In the genomic region with DNA sequence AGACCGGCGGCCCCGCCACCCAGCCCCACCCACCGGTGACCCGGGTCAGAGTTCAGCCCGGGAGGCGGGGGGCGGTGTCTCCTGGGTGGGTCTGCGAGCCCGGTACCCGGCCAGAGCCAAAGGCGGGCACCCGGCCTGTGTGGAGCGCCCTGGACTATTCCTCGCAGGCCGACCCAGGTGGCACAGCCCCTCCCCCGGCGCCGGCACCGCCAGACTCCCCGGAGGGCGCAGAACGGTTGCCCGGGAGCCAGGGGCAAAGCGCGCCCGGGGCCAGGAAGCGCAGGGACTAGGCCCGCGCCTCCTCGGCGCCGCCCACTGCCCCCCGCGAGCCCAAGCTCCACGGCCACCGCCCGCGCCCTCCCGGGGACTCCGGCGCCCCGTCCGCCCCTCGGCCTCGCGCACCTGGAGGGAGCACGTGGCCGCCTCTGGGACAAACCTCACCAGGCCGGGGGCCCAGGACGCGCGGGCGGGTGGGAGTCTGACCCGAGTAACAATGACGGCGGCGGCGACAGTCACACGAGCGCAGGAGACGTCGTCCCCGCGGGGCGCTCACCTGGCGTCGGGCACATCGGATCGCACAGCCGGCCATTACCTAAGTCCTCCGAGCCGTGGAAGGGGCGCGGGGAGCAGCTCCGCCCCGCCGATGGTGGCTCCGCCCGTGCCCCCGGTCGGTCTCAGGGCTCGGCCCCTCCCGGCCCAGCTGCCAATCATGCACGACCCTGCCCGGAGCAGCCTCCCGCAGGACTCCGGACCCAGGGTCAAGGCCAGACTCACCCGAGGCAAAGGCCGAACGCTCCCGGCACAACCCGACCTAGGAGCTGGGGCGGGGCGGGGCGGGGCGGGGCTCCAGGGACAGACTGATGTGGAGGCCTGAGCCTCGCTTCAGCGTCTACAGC, we compare ENCODE assay signal across 10 cellular contexts. TPM values are rescaled to one million over a fixed set of nuclear protein-coding genes. Genes with fewer than 3 reads are reported as not detected.
DNase-seq lines count a peak whose midpoint lies in the region; ATAC-seq, FAIRE-seq and TF ChIP-seq lines count a peak whose summit lies in the region.
"Had no signal": no experiment of that assay in that cellular context is flagged by ENCODE, and none has a peak within 500 bp of the region (broad histone marks: within the 10 kb centered on the region; RNA-seq: fewer than 3 reads in every experiment).

No MANE protein-coding gene starts in this region.

- peaks cover 31% of the 10 kb centered on the region for H3K27me3 Mint-ChIP-seq in GM23338 (ENCODE audit: insufficient read depth, low read depth, poor library complexity)
- H3K27me3 Mint-ChIP-seq in naive thymus-derived CD4-positive, alpha-beta T cell: peaks cover 4 to 23% (median 17%) of the 10 kb centered on the region in 5 donors

- WGBS in K562 (ENCODE audit: insufficient coverage, low coverage, missing lambda C conversion rate): 89% methylated on average over 7 of the region's 99 CpGs

- no peaks in the 10 kb centered on the region for H3K9me2 ChIP-seq in GM23338 (ENCODE audit: insufficient read depth)

- intact Hi-C loops in K562 (cut with micrococcal nuclease): no loop called here
- intact Hi-C loops in naive thymus-derived CD4-positive, alpha-beta T cell (cut with micrococcal nuclease): no loop called here

- H3K27ac Mint-ChIP-seq in GM23338: no peak overlapping the region
- no peak overlapping the region for H3K27ac Mint-ChIP-seq in naive thymus-derived CD4-positive, alpha-beta T cell
- H3K27ac Mint-ChIP-seq: activated naive CD8-positive, alpha-beta T cell treated with anti-CD3 and anti-CD28 coated beads for 36 hours had no signal

- TF ChIP-seq EP300 in K562 (IDR thresholded peaks at IDR 0.05; ENCODE audit: low read length): no peak

- CTCF ChIA-PET in K562 (lab: Yijun Ruan, JAX; ENCODE audit: low intra/inter-chr PET ratio): no interaction called here
- CTCF ChIA-PET in naive thymus-derived CD4-positive, alpha-beta T cell (lab: Charles Lee): interaction anchor here (0.6 kb wide), 1 partner anchor 23 kb away, joined by 3 read pairs; no protein-coding TSS in a partner anchor

- DNase-seq in GM23338 (ENCODE audit: low spot score): peak; percentile 91
- DNase-seq in K562 (ENCODE audit: extremely low read depth in 1 of 4, low spot score in 3 of 4): peak in 1 of 4 experiments; percentile 24
- peak; percentile 91 for DNase-seq in islet precursor cell
- DNase-seq in activated gamma-delta T cell (lab: John Stamatoyannopoulos, UW): no peak
- no peak for DNase-seq in naive thymus-derived CD4-positive, alpha-beta T cell
- DNase-seq in omental fat pad (ENCODE audit: low spot score): no peak
- DNase-seq: activated naive CD8-positive, alpha-beta T cell treated with anti-CD3 and anti-CD28 coated beads for 36 hours; stimulated activated CD4-positive, alpha-beta T cell treated with anti-CD3 and anti-CD28 coated beads, Interleukin-2, amount 100 ng/mL, for 24 hours had no signal

- no peaks in the 10 kb centered on the region for H3K9me3 Mint-ChIP-seq in GM23338
- H3K9me3 Mint-ChIP-seq in naive thymus-derived CD4-positive, alpha-beta T cell: no peaks in the 10 kb centered on the region
- H3K9me3 Mint-ChIP-seq: activated naive CD8-positive, alpha-beta T cell treated with anti-CD3 and anti-CD28 coated beads for 36 hours had no signal

- H3K9me1 ChIP-seq in K562 (ENCODE audit: control insufficient read depth, insufficient read depth, low read length): no peaks in the 10 kb centered on the region

- H3K9me3 ChIP-seq in K562 (replicated peaks; ENCODE audit: control insufficient read depth, insufficient read depth, low read depth, low read length): no peaks in the 10 kb centered on the region
- no peaks in the 10 kb centered on the region for H3K9me3 ChIP-seq in naive thymus-derived CD4-positive, alpha-beta T cell (ENCODE audit: control insufficient read depth in 2 of 3, low read length in 3 of 3)

- H3F3A ChIP-seq in GM23338 (replicated peaks; ENCODE audit: low read depth): no peaks in the 10 kb centered on the region; the same call in 1 of the 2 replicates

- H3K27me3 ChIP-seq in GM23338 (ENCODE audit: insufficient read depth) (no peaks in the 10 kb centered on the region), K562 (ENCODE audit: control insufficient read depth in 2 of 2, insufficient read depth in 2 of 2, low read length in 2 of 2) (no peaks in the 10 kb centered on the region)
- H3K27me3 ChIP-seq in naive thymus-derived CD4-positive, alpha-beta T cell (ENCODE audit: control insufficient read depth in 2 of 2, insufficient read depth in 2 of 2, low read length in 2 of 2): no peaks in the 10 kb centered on the region

- H3K4me1 ChIP-seq in GM23338 (ENCODE audit: insufficient read depth) (peaks cover 11% of the 10 kb centered on the region; the same call in 1 of the 2 replicates), K562 (replicated peaks in 1 of 2; ENCODE audit: control insufficient read depth in 2 of 2, insufficient read depth in 2 of 2, low read length in 2 of 2) (peaks cover 14 to 73% of the 10 kb centered on the region in 2 experiments; a peak in 3 of 5 replicates)
- no peaks in the 10 kb centered on the region for H3K4me1 ChIP-seq in naive thymus-derived CD4-positive, alpha-beta T cell (ENCODE audit: control insufficient read depth in 2 of 2, insufficient read depth in 2 of 2, low read length in 2 of 2)

- TF ChIP-seq CTCF in GM23338 (conservative IDR thresholded peaks at IDR 0.05; ENCODE audit: low read depth in 2 of 2): no peak
- no peak for TF ChIP-seq CTCF in K562 (IDR thresholded peaks at IDR 0.05 in 2 of 3, conservative IDR thresholded peaks at IDR 0.05 in 1 of 3; ENCODE audit: insufficient read depth in 2 of 3, low read depth in 1 of 3, low read length in 3 of 3)
- no peak for TF ChIP-seq CTCF in omental fat pad (IDR thresholded peaks at IDR 0.05)

- peak; percentile 76 for ATAC-seq in GM23338
- no peak for ATAC-seq in K562
- ATAC-seq in naive thymus-derived CD4-positive, alpha-beta T cell: no peak
- no peak for ATAC-seq in HG03135 (IDR thresholded peaks at IDR 0.05; ENCODE audit: unreplicated experiment)
- ATAC-seq in omental fat pad (ENCODE audit: low FRiP score): no peak

- no peak for FAIRE-seq in K562 (lab: Jason Lieb, UNC)

- in situ Hi-C loops in K562 (cut with MboI): no loop called here

- no peaks in the 10 kb centered on the region for H3K36me3 Mint-ChIP-seq in GM23338 (ENCODE audit: low read depth)
- H3K36me3 Mint-ChIP-seq in naive thymus-derived CD4-positive, alpha-beta T cell: no peaks in the 10 kb centered on the region
- H3K36me3 Mint-ChIP-seq: activated naive CD8-positive, alpha-beta T cell treated with anti-CD3 and anti-CD28 coated beads for 36 hours had no signal

- H3K4me2 ChIP-seq in GM23338: peak overlapping the region; percentile 76
- no peak overlapping the region for H3K4me2 ChIP-seq in K562 (ENCODE audit: insufficient read depth, low read length)

- H3K79me2 ChIP-seq in GM23338 (replicated peaks; ENCODE audit: insufficient read depth) (peaks cover 38% of the 10 kb centered on the region), K562 (ENCODE audit: control insufficient read depth, insufficient read depth, low read length) (peaks cover 52% of the 10 kb centered on the region)

- POLR2A ChIA-PET in K562 (lab: Yijun Ruan, JAX): interaction anchor here (0.8 to 1.1 kb wide), 2 partner anchors 12 to 20 kb away, joined by 3 to 4 read pairs; no protein-coding TSS in a partner anchor
- POLR2A ChIA-PET in naive thymus-derived CD4-positive, alpha-beta T cell (lab: Charles Lee): no interaction called here

- TF ChIP-seq RAD21 in K562 (CRISPR knock-in tag; conservative IDR thresholded peaks at IDR 0.05 in 1 of 2, IDR thresholded peaks at IDR 0.05 in 1 of 2): no peak

- H3K4me3 ChIP-seq in GM23338 (peak overlapping the region; percentile 60), K562 (no peak overlapping the region), skin epidermis (peak overlapping the region; percentile 11 to 38 (median 26))
- H3K4me3 ChIP-seq in naive thymus-derived CD4-positive, alpha-beta T cell (ENCODE audit: low read length): no peak overlapping the region

- no peak overlapping the region for H2AFZ ChIP-seq in GM23338
- H2AFZ ChIP-seq in K562 (ENCODE audit: low read depth, low read length): no peak overlapping the region

- no peak for TF ChIP-seq POLR2A in K562 (conservative IDR thresholded peaks at IDR 0.05)

- peaks cover 5% of the 10 kb centered on the region; the same call in 1 of the 2 replicates for H4K20me1 ChIP-seq in GM23338 (replicated peaks; ENCODE audit: insufficient read depth)
- no peaks in the 10 kb centered on the region for H4K20me1 ChIP-seq in K562 (replicated peaks; ENCODE audit: control insufficient read depth, insufficient read depth, low read length)

- no peak overlapping the region for H3K9ac ChIP-seq in K562 (ENCODE audit: insufficient read depth in 1 of 2, low read depth in 2 of 2, low read length in 2 of 2)

- H3K4me1 Mint-ChIP-seq in GM23338: peaks cover 9% of the 10 kb centered on the region
- peaks cover 0 to 6% (median 0%) of the 10 kb centered on the region in 7 donors for H3K4me1 Mint-ChIP-seq in naive thymus-derived CD4-positive, alpha-beta T cell

- H3K4me3 Mint-ChIP-seq in GM23338: peak overlapping the region; percentile 60; the same call in 2 of the 3 replicates
- H3K4me3 Mint-ChIP-seq in naive thymus-derived CD4-positive, alpha-beta T cell: peak overlapping the region in 1 of 10 donors; percentile 12
- H3K4me3 Mint-ChIP-seq: activated naive CD8-positive, alpha-beta T cell treated with anti-CD3 and anti-CD28 coated beads for 36 hours had no signal

- H3K36me3 ChIP-seq in GM23338 (ENCODE audit: insufficient read depth) (no peaks in the 10 kb centered on the region), K562 (ENCODE audit: control insufficient read depth, insufficient read depth, low read length) (no peaks in the 10 kb centered on the region; the same call in 2 of the 3 replicates)
- H3K36me3 ChIP-seq in naive thymus-derived CD4-positive, alpha-beta T cell (ENCODE audit: control insufficient read depth in 2 of 3, insufficient read depth in 3 of 3, low read length in 3 of 3): no peaks in the 10 kb centered on the region

- H3K27ac ChIP-seq in GM23338 (ENCODE audit: low read depth) (no peak overlapping the region), K562 (ENCODE audit: extremely low read depth, low read depth, low read length) (no peak overlapping the region), skin epidermis (peak overlapping the region in 18 of 21 experiments; percentile 7 to 99 (median 70))
- H3K27ac ChIP-seq in naive thymus-derived CD4-positive, alpha-beta T cell (ENCODE audit: low read depth, low read length): no peak overlapping the region

- BruUV-seq in K562 (replicated peaks; lab: Mats Ljungman, UMichigan): no TSS peak

RNA-seq across cellular contexts. Expression of gene PLXNB2, which starts 7.5 kb away (rescaled TPM):
- total RNA-seq in GM23338 (2014; rRNA removed; shearing (Covaris generic)): 66.3 and 70.4 TPM in 2 replicates
- 29.1 and 33.0 TPM in 2 replicates for polyA plus RNA-seq in GM23338 (2016; fragmentation: Nextera tagmentation; extraction: Ambion mirVana)
- total RNA-seq in K562 (2011; cell fraction: chromatin; rRNA removed; ENCODE audit: low replicate concordance): 72.8 and 193 TPM in 2 replicates
- total RNA-seq in K562 (2011; cell fraction: nucleolus; rRNA removed): 120 and 131 TPM in 2 replicates
- 71.3 and 73.4 TPM in 2 replicates for total RNA-seq in K562 (2011; cell fraction: nucleoplasm; rRNA removed)
- total RNA-seq in K562 (2014; rRNA removed): 16.9 and 22.7 TPM in 2 replicates
- total RNA-seq in K562 (2014; rRNA removed; fragmentation: Illumina TruSeq; extraction: Trizol): 3.2 and 4.8 TPM in 2 replicates
- 9.9 and 11.3 TPM in 2 replicates for total RNA-seq in K562 (2015; rRNA removed; fragmentation: Illumina TruSeq; extraction: Trizol)
- total RNA-seq in K562 (2021): 45.1 and 48.0 TPM in 2 replicates
- 17.4 and 26.1 TPM in 2 replicates for polyA plus RNA-seq in K562 (2011; rRNA removed)
- polyA plus RNA-seq in K562 (2011; cell fraction: cytosol; rRNA removed): 21.9 and 41.4 TPM in 2 replicates
- 101 and 150 TPM in 2 replicates for polyA plus RNA-seq in K562 (2011; cell fraction: nucleus; rRNA removed)
- 30.4 and 43.6 TPM in 2 replicates for polyA plus RNA-seq in K562 (2012)
- polyA plus RNA-seq in K562 (2014; fragmentation: Illumina TruSeq; extraction: Trizol): 13.6 and 22.0 TPM in 2 replicates
- under 1 TPM; 0.15 to 0.81 TPM for polyA plus RNA-seq in K562 (2014; fragmentation: Nextera tagmentation; extraction: Ambion mirVana)
- polyA plus RNA-seq in K562 (2014; rRNA removed): 20.7 and 24.6 TPM in 2 replicates
- polyA minus RNA-seq in K562 (2011; rRNA and poly(A)+ RNA removed): 14.1 and 21.8 TPM in 2 replicates
- 37.2 and 59.9 TPM in 2 replicates for polyA minus RNA-seq in K562 (2011; cell fraction: cytosol; rRNA and poly(A)+ RNA removed)
- 30.4 and 32.4 TPM in 2 replicates for polyA minus RNA-seq in K562 (2011; cell fraction: nucleus; rRNA and poly(A)+ RNA removed)
- total RNA-seq in naive thymus-derived CD4-positive, alpha-beta T cell: 100 to 1,000 TPM in 1 of 5 experiments, 10 to 100 TPM in 2, 1 to 10 TPM in 2; 2.9 to 138 (median 12.6) TPM
- under 1 TPM; 0.05 to 0.32 TPM for polyA plus RNA-seq in naive thymus-derived CD4-positive, alpha-beta T cell
- total RNA-seq in omental fat pad: 100 to 1,000 TPM in 3 of 4 donors, 10 to 100 TPM in 1; 91.4 to 130 (median 115) TPM

RNA-seq across cellular contexts. Expression of gene DENND6B, which starts 26.8 kb away (rescaled TPM):
- total RNA-seq in GM23338 (2014; rRNA removed; shearing (Covaris generic)): 1.3 TPM in 2 replicates
- polyA plus RNA-seq in GM23338 (2016; fragmentation: Nextera tagmentation; extraction: Ambion mirVana) (0.12 and 0.71 TPM in 2 replicates), K562 (2011; rRNA removed) (2.0 and 3.4 TPM in 2 replicates), K562 (2014; fragmentation: Illumina TruSeq; extraction: Trizol) (1.7 and 2.0 TPM in 2 replicates), K562 (2014; fragmentation: Nextera tagmentation; extraction: Ambion mirVana) (under 1 TPM; 0.07 to 0.31 TPM), K562 (2014; rRNA removed) (3.1 and 3.7 TPM in 2 replicates)
- total RNA-seq in K562 (2011; cell fraction: chromatin; rRNA removed; ENCODE audit: low replicate concordance): 6.5 and 21.7 TPM in 2 replicates
- total RNA-seq in K562 (2011; cell fraction: nucleolus; rRNA removed): 12.5 and 13.4 TPM in 2 replicates
- total RNA-seq in K562 (2011; cell fraction: nucleoplasm; rRNA removed): 8.5 and 9.8 TPM in 2 replicates
- total RNA-seq in K562 (2014; rRNA removed) (1.5 and 2.3 TPM in 2 replicates), K562 (2014; rRNA removed; fragmentation: Illumina TruSeq; extraction: Trizol) (0.26 and 0.29 TPM in 2 replicates), K562 (2015; rRNA removed; fragmentation: Illumina TruSeq; extraction: Trizol) (0.83 TPM in 2 replicates), K562 (2021) (3.1 and 3.2 TPM in 2 replicates), omental fat pad (1 to 10 TPM; 2.2 to 3.1 (median 2.7) TPM)
- 2.9 and 5.9 TPM in 2 replicates for polyA plus RNA-seq in K562 (2011; cell fraction: cytosol; rRNA removed)
- polyA plus RNA-seq in K562 (2011; cell fraction: nucleus; rRNA removed): 18.3 and 38.3 TPM in 2 replicates
- 2.7 and 5.8 TPM in 2 replicates for polyA plus RNA-seq in K562 (2012)
- 0.48 and 0.84 TPM in 2 replicates for polyA minus RNA-seq in K562 (2011; rRNA and poly(A)+ RNA removed)
- polyA minus RNA-seq in K562 (2011; cell fraction: cytosol; rRNA and poly(A)+ RNA removed): 1.8 and 3.2 TPM in 2 replicates
- polyA minus RNA-seq in K562 (2011; cell fraction: nucleus; rRNA and poly(A)+ RNA removed): 2.6 and 3.8 TPM in 2 replicates
- total RNA-seq in naive thymus-derived CD4-positive, alpha-beta T cell: 1 to 10 TPM; 2.1 to 4.0 (median 2.8) TPM
- polyA plus RNA-seq in naive thymus-derived CD4-positive, alpha-beta T cell: under 1 TPM; 0.19 to 0.61 TPM

RNA-seq across cellular contexts. Expression of gene MAPK11, which starts 29.8 kb away (rescaled TPM):
- total RNA-seq in GM23338 (2014; rRNA removed; shearing (Covaris generic)): 1.6 and 1.9 TPM in 2 replicates
- 0.34 and 0.78 TPM in 2 replicates for polyA plus RNA-seq in GM23338 (2016; fragmentation: Nextera tagmentation; extraction: Ambion mirVana)
- 6.0 and 15.3 TPM in 2 replicates for total RNA-seq in K562 (2011; cell fraction: chromatin; rRNA removed; ENCODE audit: low replicate concordance)
- total RNA-seq in K562 (2011; cell fraction: nucleolus; rRNA removed): 11.8 and 12.5 TPM in 2 replicates
- total RNA-seq in K562 (2011; cell fraction: nucleoplasm; rRNA removed): 6.0 and 6.7 TPM in 2 replicates
- total RNA-seq in K562 (2014; rRNA removed): 9.6 and 9.8 TPM in 2 replicates
- 1.9 and 2.5 TPM in 2 replicates for total RNA-seq in K562 (2014; rRNA removed; fragmentation: Illumina TruSeq; extraction: Trizol)
- total RNA-seq in K562 (2015; rRNA removed; fragmentation: Illumina TruSeq; extraction: Trizol): 5.3 and 5.8 TPM in 2 replicates
- 12.8 and 14.6 TPM in 2 replicates for total RNA-seq in K562 (2021)
- polyA plus RNA-seq in K562 (2011; rRNA removed): 5.1 and 7.0 TPM in 2 replicates
- polyA plus RNA-seq in K562 (2011; cell fraction: cytosol; rRNA removed): 5.6 and 12.8 TPM in 2 replicates
- polyA plus RNA-seq in K562 (2011; cell fraction: nucleus; rRNA removed): 39.5 and 60.0 TPM in 2 replicates
- 9.9 and 19.7 TPM in 2 replicates for polyA plus RNA-seq in K562 (2012)
- polyA plus RNA-seq in K562 (2014; fragmentation: Illumina TruSeq; extraction: Trizol): 5.7 and 7.0 TPM in 2 replicates
- under 1 TPM; 0.06 to 0.10 TPM for polyA plus RNA-seq in K562 (2014; fragmentation: Nextera tagmentation; extraction: Ambion mirVana)
- polyA plus RNA-seq in K562 (2014; rRNA removed): 10.6 and 11.5 TPM in 2 replicates
- polyA minus RNA-seq in K562 (2011; rRNA and poly(A)+ RNA removed): 1.4 and 3.6 TPM in 2 replicates
- polyA minus RNA-seq in K562 (2011; cell fraction: cytosol; rRNA and poly(A)+ RNA removed): 5.2 and 6.5 TPM in 2 replicates
- polyA minus RNA-seq in K562 (2011; cell fraction: nucleus; rRNA and poly(A)+ RNA removed): 6.1 and 6.3 TPM in 2 replicates
- 10 to 100 TPM in 1 of 5 experiments, 1 to 10 TPM in 4; 1.3 to 22.9 (median 4.5) TPM for total RNA-seq in naive thymus-derived CD4-positive, alpha-beta T cell
- under 1 TPM; 0.13 to 0.19 TPM for polyA plus RNA-seq in naive thymus-derived CD4-positive, alpha-beta T cell
- 10 to 100 TPM; 12.1 to 38.9 (median 20.4) TPM for total RNA-seq in omental fat pad

RNA-seq across cellular contexts. Expression of gene MAPK12, which starts 38.5 kb away (rescaled TPM):
- total RNA-seq in GM23338 (2014; rRNA removed; shearing (Covaris generic)): 20.4 and 26.1 TPM in 2 replicates
- polyA plus RNA-seq in GM23338 (2016; fragmentation: Nextera tagmentation; extraction: Ambion mirVana) (10.4 and 15.8 TPM in 2 replicates), K562 (2011; rRNA removed) (30.6 and 45.2 TPM in 2 replicates), K562 (2014; fragmentation: Illumina TruSeq; extraction: Trizol) (32.8 and 35.5 TPM in 2 replicates), K562 (2014; fragmentation: Nextera tagmentation; extraction: Ambion mirVana) (1 to 10 TPM in 1 of 2 experiments, under 1 TPM in 1; 0.79 to 4.0 TPM), K562 (2014; rRNA removed) (69.4 and 71.5 TPM in 2 replicates)
- total RNA-seq in K562 (2011; cell fraction: chromatin; rRNA removed; ENCODE audit: low replicate concordance): 112 and 304 TPM in 2 replicates
- total RNA-seq in K562 (2011; cell fraction: nucleolus; rRNA removed): 207 and 279 TPM in 2 replicates
- 136 and 144 TPM in 2 replicates for total RNA-seq in K562 (2011; cell fraction: nucleoplasm; rRNA removed)
- total RNA-seq in K562 (2014; rRNA removed) (45.2 and 45.5 TPM in 2 replicates), K562 (2014; rRNA removed; fragmentation: Illumina TruSeq; extraction: Trizol) (5.7 and 11.1 TPM in 2 replicates), K562 (2015; rRNA removed; fragmentation: Illumina TruSeq; extraction: Trizol) (32.9 and 33.8 TPM in 2 replicates), K562 (2021) (68.4 and 69.1 TPM in 2 replicates), omental fat pad (10 to 100 TPM in 3 of 4 donors, 1 to 10 TPM in 1; 7.9 to 31.1 (median 17.8) TPM)
- polyA plus RNA-seq in K562 (2011; cell fraction: cytosol; rRNA removed): 35.5 and 49.4 TPM in 2 replicates
- polyA plus RNA-seq in K562 (2011; cell fraction: nucleus; rRNA removed): 285 and 430 TPM in 2 replicates
- polyA plus RNA-seq in K562 (2012): 38.8 and 60.9 TPM in 2 replicates
- polyA minus RNA-seq in K562 (2011; rRNA and poly(A)+ RNA removed): 12.0 and 15.0 TPM in 2 replicates
- 18.3 and 22.3 TPM in 2 replicates for polyA minus RNA-seq in K562 (2011; cell fraction: cytosol; rRNA and poly(A)+ RNA removed)
- 61.0 and 65.0 TPM in 2 replicates for polyA minus RNA-seq in K562 (2011; cell fraction: nucleus; rRNA and poly(A)+ RNA removed)
- 1 to 10 TPM; 1.7 to 6.2 (median 2.3) TPM for total RNA-seq in naive thymus-derived CD4-positive, alpha-beta T cell
- polyA plus RNA-seq in naive thymus-derived CD4-positive, alpha-beta T cell: under 1 TPM in 1 of 2 donors, not detected in 1; 0.07 TPM

RNA-seq across cellular contexts. Expression of gene PPP6R2, which starts 43.2 kb away (rescaled TPM):
- total RNA-seq in GM23338 (2014; rRNA removed; shearing (Covaris generic)): 37.5 and 45.8 TPM in 2 replicates
- polyA plus RNA-seq in GM23338 (2016; fragmentation: Nextera tagmentation; extraction: Ambion mirVana): 11.9 and 13.4 TPM in 2 replicates
- total RNA-seq in K562 (2011; cell fraction: chromatin; rRNA removed; ENCODE audit: low replicate concordance): 97.0 and 226 TPM in 2 replicates
- 102 and 113 TPM in 2 replicates for total RNA-seq in K562 (2011; cell fraction: nucleolus; rRNA removed)
- 69.3 and 79.1 TPM in 2 replicates for total RNA-seq in K562 (2011; cell fraction: nucleoplasm; rRNA removed)
- 33.6 and 45.2 TPM in 2 replicates for total RNA-seq in K562 (2014; rRNA removed)
- total RNA-seq in K562 (2014; rRNA removed; fragmentation: Illumina TruSeq; extraction: Trizol): 7.7 and 9.2 TPM in 2 replicates
- total RNA-seq in K562 (2015; rRNA removed; fragmentation: Illumina TruSeq; extraction: Trizol): 21.4 and 22.1 TPM in 2 replicates
- 35.8 and 39.8 TPM in 2 replicates for total RNA-seq in K562 (2021)
- 24.1 and 33.0 TPM in 2 replicates for polyA plus RNA-seq in K562 (2011; rRNA removed)
- polyA plus RNA-seq in K562 (2011; cell fraction: cytosol; rRNA removed): 30.1 and 36.3 TPM in 2 replicates
- polyA plus RNA-seq in K562 (2011; cell fraction: nucleus; rRNA removed): 112 and 152 TPM in 2 replicates
- 27.4 and 43.9 TPM in 2 replicates for polyA plus RNA-seq in K562 (2012)
- 17.9 and 28.4 TPM in 2 replicates for polyA plus RNA-seq in K562 (2014; fragmentation: Illumina TruSeq; extraction: Trizol)
- under 1 TPM; 0.32 to 0.74 TPM for polyA plus RNA-seq in K562 (2014; fragmentation: Nextera tagmentation; extraction: Ambion mirVana)
- polyA plus RNA-seq in K562 (2014; rRNA removed): 37.5 and 39.3 TPM in 2 replicates
- polyA minus RNA-seq in K562 (2011; rRNA and poly(A)+ RNA removed): 17.5 and 21.0 TPM in 2 replicates
- polyA minus RNA-seq in K562 (2011; cell fraction: cytosol; rRNA and poly(A)+ RNA removed): 15.7 and 22.8 TPM in 2 replicates
- polyA minus RNA-seq in K562 (2011; cell fraction: nucleus; rRNA and poly(A)+ RNA removed): 27.3 and 36.0 TPM in 2 replicates
- 10 to 100 TPM; 57.8 to 88.1 (median 78.1) TPM for total RNA-seq in naive thymus-derived CD4-positive, alpha-beta T cell
- polyA plus RNA-seq in naive thymus-derived CD4-positive, alpha-beta T cell: 10 to 100 TPM; 17.0 to 38.8 TPM
- total RNA-seq in omental fat pad: 10 to 100 TPM; 35.6 to 64.6 (median 41.7) TPM

Comparison
In these comparisons a context has a peak if more than half of its experiments do, and no peak if none do; other contexts are left out.
1. DNase-seq: peak in GM23338 (single experiment) and islet precursor cell (single experiment); none in activated gamma-delta T cell (single experiment), naive thymus-derived CD4-positive, alpha-beta T cell (0 of 9) and omental fat pad (single experiment).
2. H3K27ac ChIP-seq: peak in skin epidermis (18 of 21); none in GM23338 (single experiment), K562 (single experiment) and naive thymus-derived CD4-positive, alpha-beta T cell (single experiment).
3. H3K4me3 ChIP-seq: peak in GM23338 (single experiment) and skin epidermis (7 of 7); none in K562 (single experiment) and naive thymus-derived CD4-positive, alpha-beta T cell (single experiment).